ENCODE assay signal across 18 cellular contexts in genomic region chr2:235030936-235031335, GRCh38.
"Had no signal": no experiment of that assay in that cellular context is flagged by ENCODE, and none has a peak within 500 bp of the region (broad histone marks: within the 10 kb centered on the region; RNA-seq: fewer than 3 reads in every experiment).

No MANE protein-coding gene starts in this region.

- H3K27me3 Mint-ChIP-seq: activated naive CD8-positive, alpha-beta T cell treated with anti-CD3 and anti-CD28 coated beads, Interleukin-2, amount 10 ng/mL, durations not matched to agents 7 days and 5 days had no signal

- H3K27me3 ChIP-seq: sigmoid colon, thyroid gland had no signal

- DNase-seq: activated effector memory CD4-positive, alpha-beta T cell treated with Interleukin-2 at 50 U/mL for 16 hours; activated naive CD4-positive, alpha-beta T cell treated with anti-CD3 and anti-CD28 coated beads for 36 hours; activated naive CD8-positive, alpha-beta T cell treated with anti-CD3 and anti-CD28 coated beads, Interleukin-2, amount 10 ng/mL, durations not matched to agents 7 days and 5 days; activated T-cell treated with anti-CD3 and anti-CD28 coated beads, Interleukin-2, amount 50 U/mL, for 48 hours; amniotic stem cell; dermis blood vessel endothelial cell; effector memory CD4-positive, alpha-beta T cell; gastrocnemius medialis; head of caudate nucleus; hypothalamus; nucleus accumbens; sigmoid colon; stimulated activated CD4-positive, alpha-beta T cell treated with anti-CD3 and anti-CD28 coated beads, Interleukin-4, amount 100 ng/mL, for 1 hour; stimulated activated naive CD4-positive, alpha-beta T cell; T-helper 9 cell; thyroid gland had no signal

- H3K27ac Mint-ChIP-seq: activated naive CD4-positive, alpha-beta T cell treated with anti-CD3 and anti-CD28 coated beads for 36 hours; activated naive CD8-positive, alpha-beta T cell treated with anti-CD3 and anti-CD28 coated beads, Interleukin-2, amount 10 ng/mL, durations not matched to agents 7 days and 5 days; nephron had no signal

- H3K4me3 ChIP-seq: gastrocnemius medialis, sigmoid colon, thyroid gland had no signal

- H3K4me3 Mint-ChIP-seq: activated naive CD4-positive, alpha-beta T cell treated with anti-CD3 and anti-CD28 coated beads for 36 hours; activated naive CD8-positive, alpha-beta T cell treated with anti-CD3 and anti-CD28 coated beads, Interleukin-2, amount 10 ng/mL, durations not matched to agents 7 days and 5 days; nephron had no signal

- H3K4me1 Mint-ChIP-seq: activated naive CD8-positive, alpha-beta T cell treated with anti-CD3 and anti-CD28 coated beads, Interleukin-2, amount 10 ng/mL, durations not matched to agents 7 days and 5 days had no signal

- H3K9me3 Mint-ChIP-seq: activated naive CD4-positive, alpha-beta T cell treated with anti-CD3 and anti-CD28 coated beads for 36 hours; activated naive CD8-positive, alpha-beta T cell treated with anti-CD3 and anti-CD28 coated beads, Interleukin-2, amount 10 ng/mL, durations not matched to agents 7 days and 5 days; nephron had no signal

- H3K27ac ChIP-seq: gastrocnemius medialis had no signal

- H3K36me3 Mint-ChIP-seq: activated naive CD8-positive, alpha-beta T cell treated with anti-CD3 and anti-CD28 coated beads, Interleukin-2, amount 10 ng/mL, durations not matched to agents 7 days and 5 days had no signal

- H3K9me3 ChIP-seq: gastrocnemius medialis, sigmoid colon, thyroid gland had no signal

- ATAC-seq: esophagus mucosa, gastrocnemius medialis had no signal

- H3K36me3 ChIP-seq: gastrocnemius medialis, sigmoid colon, thyroid gland had no signal
